Comparison of ENCODE assay signal across 8 cellular contexts in the genomic region with DNA sequence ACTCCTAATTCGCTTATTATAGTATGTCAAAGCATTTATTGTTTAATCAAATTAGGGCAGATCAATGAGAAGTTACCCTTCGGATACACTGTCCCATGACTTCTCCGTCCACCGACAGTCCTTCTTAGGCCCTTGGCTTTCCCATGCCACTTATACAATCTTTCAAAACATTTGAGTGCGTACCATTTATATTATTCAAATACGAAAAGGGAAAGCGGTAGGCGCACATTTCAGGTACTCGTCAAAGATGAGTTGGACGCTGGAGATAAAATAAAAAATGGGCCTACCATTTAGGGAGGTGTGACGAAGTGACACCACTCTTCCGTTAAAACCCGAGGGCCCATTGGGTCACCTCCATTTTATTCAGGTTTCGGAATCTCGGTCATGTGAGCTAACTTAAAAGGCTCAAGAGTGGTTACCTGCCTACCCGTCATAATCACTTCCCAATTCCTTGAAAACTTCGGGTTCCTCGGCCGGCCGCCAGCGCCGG. TPM values are rescaled to one million over a fixed set of nuclear protein-coding genes. Genes with fewer than 3 reads are reported as not detected.
DNase-seq lines count a peak whose midpoint lies in the region; ATAC-seq and TF ChIP-seq lines count a peak whose summit lies in the region.

No MANE protein-coding gene starts in this region.

- no peak for TF ChIP-seq POLR2A in NB4 (IDR thresholded peaks at IDR 0.05; ENCODE audit: extremely low read depth, insufficient read length)

- peaks cover 26% of the 10 kb centered on the region for H3K4me1 Mint-ChIP-seq in CD4-positive, alpha-beta T cell (ENCODE audit: low read depth)
- H3K4me1 Mint-ChIP-seq in endothelial cell (ENCODE audit: unreplicated experiment) = peaks cover 13% of the 10 kb centered on the region

- intact Hi-C loops in CD4-positive, alpha-beta T cell (cut with DNase I, micrococcal nuclease) = loop anchor here (1.0 to 10.0 kb wide), 7 partner anchors 33 to 1880 kb away; a partner anchor contains a TSS

- H3K27ac ChIP-seq in CD4-positive, alpha-beta T cell (ENCODE audit: low read depth, low read length) = peak overlapping the region; percentile 93

- H3K36me3 Mint-ChIP-seq in CD4-positive, alpha-beta T cell (ENCODE audit: low read depth) = peaks cover 13% of the 10 kb centered on the region
- H3K36me3 Mint-ChIP-seq in endothelial cell (ENCODE audit: low read depth, unreplicated experiment) = no peaks in the 10 kb centered on the region

- peaks cover 8% of the 10 kb centered on the region for H3K4me1 ChIP-seq in neuron (ENCODE audit: insufficient read depth, low read length)

- H3K9me3 Mint-ChIP-seq in CD4-positive, alpha-beta T cell = no peaks in the 10 kb centered on the region
- no peaks in the 10 kb centered on the region for H3K9me3 Mint-ChIP-seq in endothelial cell (ENCODE audit: unreplicated experiment)

- no peaks in the 10 kb centered on the region for H3K9me3 ChIP-seq in CD4-positive, alpha-beta T cell (ENCODE audit: control insufficient read depth, low read length)
- H3K9me3 ChIP-seq in neuron (ENCODE audit: low read length) = no peaks in the 10 kb centered on the region

- ATAC-seq in CD4-positive, alpha-beta T cell (ENCODE audit: poor library complexity) = peak; percentile 54
- peak; percentile 19 for ATAC-seq in GM21619 (IDR thresholded peaks at IDR 0.05; ENCODE audit: unreplicated experiment)

- H3K4me3 ChIP-seq in NB4 (ENCODE audit: low read depth, low read length) (peak overlapping the region; percentile 98), neuron (ENCODE audit: low read length) (peak overlapping the region; percentile 90)

- no peaks in the 10 kb centered on the region for H3K36me3 ChIP-seq in neuron (ENCODE audit: insufficient read depth, low read length)

- POLR2A ChIA-PET in CD4-positive, alpha-beta T cell (lab: Charles Lee) = interaction anchor here (1.0 to 3.2 kb wide), 5 partner anchors 15 to 1885 kb away, joined by 3 to 66 read pairs (median 4); a partner anchor contains a TSS

- TF ChIP-seq CTCF in CD4-positive, alpha-beta T cell (IDR thresholded peaks at IDR 0.05) = no peak
- no peak for TF ChIP-seq CTCF in NB4 (IDR thresholded peaks at IDR 0.05; ENCODE audit: low read depth, low read length)
- no peak for TF ChIP-seq CTCF in endothelial cell (IDR thresholded peaks at IDR 0.05; ENCODE audit: unreplicated experiment)

- CTCF ChIA-PET in CD4-positive, alpha-beta T cell (lab: Charles Lee) = interaction anchor here (2.2 kb wide), 1 partner anchor 34 kb away, joined by 6 read pairs; a partner anchor contains a TSS

- H3K27me3 ChIP-seq in CD4-positive, alpha-beta T cell (ENCODE audit: control insufficient read depth, insufficient read depth, low read length) = no peaks in the 10 kb centered on the region
- no peaks in the 10 kb centered on the region for H3K27me3 ChIP-seq in neuron (ENCODE audit: insufficient read depth, low read length)

- peak overlapping the region; percentile 97 for H3K4me3 Mint-ChIP-seq in CD4-positive, alpha-beta T cell
- peak overlapping the region; percentile 97 for H3K4me3 Mint-ChIP-seq in endothelial cell (ENCODE audit: unreplicated experiment)

- no peaks in the 10 kb centered on the region for H3K27me3 Mint-ChIP-seq in CD4-positive, alpha-beta T cell
- H3K27me3 Mint-ChIP-seq in endothelial cell (ENCODE audit: unreplicated experiment) = peaks cover 1% of the 10 kb centered on the region

- peak overlapping the region; percentile 96 for H3K27ac Mint-ChIP-seq in CD4-positive, alpha-beta T cell
- H3K27ac Mint-ChIP-seq in endothelial cell (ENCODE audit: unreplicated experiment) = peak overlapping the region; percentile 99

- DNase-seq in CD4-positive, alpha-beta T cell = no peak
- DNase-seq in NB4 (ENCODE audit: low read depth) = no peak
- DNase-seq in endothelial cell (ENCODE audit: low spot score) = no peak
- DNase-seq in NCI-H2081 treated with DMSO at 0.1 percent for 48 hours (lab: John Stamatoyannopoulos, UW) = no peak
- no peak for DNase-seq in hepatic stellate cell (ENCODE audit: low spot score)
- no peak for DNase-seq in NK-92 (lab: John Stamatoyannopoulos, UW; ENCODE audit: unreplicated experiment)

- H2AFZ ChIP-seq in neuron (ENCODE audit: low read depth, low read length) = peak overlapping the region; percentile 89

RNA-seq across cellular contexts. Expression of a gene that starts 0.5 kb away (rescaled TPM):
- total RNA-seq in CD4-positive, alpha-beta T cell = 1 to 10 TPM; 3.0 to 3.9 TPM
- 5.7 TPM for total RNA-seq in endothelial cell (ENCODE audit: unreplicated experiment)

RNA-seq across cellular contexts. Expression of a gene that starts 33.5 kb away (rescaled TPM):
- 10 to 100 TPM; 39.8 to 40.8 TPM for total RNA-seq in CD4-positive, alpha-beta T cell
- total RNA-seq in endothelial cell (ENCODE audit: unreplicated experiment) = 264 TPM
